Comparison of ENCODE assay signal across 6 cellular contexts in genomic region chr4:182994171-182994570, GRCh38.
"Had no signal": no experiment of that assay in that cellular context is flagged by ENCODE, and none has a peak within 500 bp of the region (broad histone marks: within the 10 kb centered on the region; RNA-seq: fewer than 3 reads in every experiment).

No MANE protein-coding gene starts in this region.

- H3K9ac ChIP-seq: KMS-11 had no signal

- FAIRE-seq: HTR-8/SVneo had no signal

- H3K4me2 ChIP-seq: KMS-11 had no signal

- H3K27ac ChIP-seq: HL-60, KMS-11 had no signal

- DNase-seq: IMR-90, KBM-7, KG1 had no signal
